Comparison of ENCODE assay signal across 28 cellular contexts in the genomic region with DNA sequence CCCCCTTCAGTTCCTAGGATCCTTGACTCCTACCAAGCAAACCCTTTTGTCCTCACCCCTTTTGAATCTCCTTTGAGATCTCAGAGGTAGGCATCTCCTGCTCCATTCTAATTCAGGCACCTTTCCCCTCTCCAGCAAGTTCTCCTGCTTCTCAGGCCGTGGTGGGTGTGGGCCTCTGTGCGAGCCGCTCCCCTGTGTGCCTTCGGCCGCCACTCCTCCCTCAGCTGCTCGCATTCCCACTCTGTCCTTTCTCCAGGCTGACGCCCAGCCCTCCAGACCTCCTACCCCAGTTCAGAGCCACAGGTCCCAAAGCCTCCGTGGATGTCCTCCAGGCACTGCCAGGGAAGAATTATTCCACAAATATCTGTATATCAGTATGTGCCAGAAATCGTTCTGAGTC.
"Had no signal": no experiment of that assay in that cellular context is flagged by ENCODE, and none has a peak within 500 bp of the region (broad histone marks: within the 10 kb centered on the region; RNA-seq: fewer than 3 reads in every experiment).

No MANE protein-coding gene starts in this region.

- H3K9me3 Mint-ChIP-seq: stimulated activated naive CD8-positive, alpha-beta T cell treated with anti-CD3 and anti-CD28 coated beads, Interleukin-15, amount 100 ng/mL, for 72 hours; stimulated activated naive CD8-positive, alpha-beta T cell treated with anti-CD3 and anti-CD28 coated beads, Interleukin-15, Interleukin-2, amounts not matched to agents 100 ng/mL and 50 ng/mL, for 24 hours had no signal

- ATAC-seq: stimulated activated effector memory CD8-positive, alpha-beta T cell treated with anti-CD3 and anti-CD28 coated beads, Interleukin-12 subunit alpha, Interleukin-12 subunit beta, amount 100 ng/mL, for 72 hours; stimulated activated memory B cell treated with anti-CD40 and anti-IgM and Interleukin-4, amounts not matched to agents 10 μg/mL and 1 μg/mL and 100 μg/mL, for 72 hours; stimulated activated naive B cell treated with anti-CD40 and anti-IgM and Interleukin-4, amounts not matched to agents 10 μg/mL and 1 μg/mL and 100 μg/mL, for 72 hours; stimulated activated naive CD8-positive, alpha-beta T cell treated with anti-CD3 and anti-CD28 coated beads, Interleukin-15, amount 100 ng/mL, for 72 hours; stimulated activated naive CD8-positive, alpha-beta T cell treated with anti-CD3 and anti-CD28 coated beads, Interleukin-15, Interleukin-2, amounts not matched to agents 100 U/mL and 50 U/mL, for 24 hours had no signal

- H3K27ac ChIP-seq: stomach, suprapubic skin, testis, thoracic aorta, thyroid gland, tibial artery, tibial nerve, transverse colon, upper lobe of left lung, upper lobe of right lung, uterus, vagina had no signal

- H3K4me1 ChIP-seq: stomach, suprapubic skin, testis, thyroid gland, tibial artery, tibial nerve, transverse colon, upper lobe of left lung, upper lobe of right lung, uterus, vagina had no signal

- H3K36me3 ChIP-seq: stomach, suprapubic skin, thoracic aorta, thyroid gland, tibial artery, tibial nerve, transverse colon, upper lobe of left lung, upper lobe of right lung, uterus, vagina had no signal

- DNase-seq: stimulated activated CD4-positive, alpha-beta T cell treated with anti-CD3 and anti-CD28 coated beads, Interleukin-2, amount 100 ng/mL, for 48 hours; stimulated activated CD4-positive, alpha-beta T cell treated with anti-CD3 and anti-CD28 coated beads, Interleukin-4, amount 100 ng/mL, for 1 hour; stimulated activated CD4-positive, alpha-beta T cell treated with anti-CD3 and anti-CD28 coated beads, Interleukin-4, amount 100 ng/mL, for 24 hours; stimulated activated CD4-positive, alpha-beta T cell treated with anti-CD3 and anti-CD28 coated beads, Interleukin-4, amount 100 ng/mL, for 4 hours; stimulated activated CD8-positive, alpha-beta memory T cell treated with anti-CD3 and anti-CD28 coated beads, Interleukin-4, amount 100 ng/mL, for 48 hours; stimulated activated naive B cell treated with anti-CD40 and anti-IgM and Interleukin-4, amounts not matched to agents 10 μg/mL and 1 μg/mL and 100 μg/mL, for 72 hours; stimulated activated naive CD4-positive, alpha-beta T cell; stimulated activated naive CD4-positive, alpha-beta T cell treated with Interleukin-2 at 50 U/mL for 16 hours; stimulated activated naive CD8-positive, alpha-beta T cell treated with anti-CD3 and anti-CD28 coated beads, Interleukin-15, amount 100 ng/mL, for 72 hours; stimulated activated naive CD8-positive, alpha-beta T cell treated with anti-CD3 and anti-CD28 coated beads, Interleukin-15, Interleukin-2, amounts not matched to agents 100 U/mL and 50 U/mL, for 24 hours; stomach; substantia nigra; testis; thyroid gland; tibial artery; transverse colon; trophoblast cell; upper lobe of left lung; upper lobe of right lung; uterus had no signal

- H3K27me3 ChIP-seq: stomach, testis, thyroid gland, tibial artery, tibial nerve, transverse colon, upper lobe of left lung, upper lobe of right lung, uterus, vagina had no signal

- H3K4me3 ChIP-seq: stomach, suprapubic skin, testis, thoracic aorta, thyroid gland, tibial artery, tibial nerve, transverse colon, upper lobe of left lung, upper lobe of right lung, uterus, vagina had no signal

- H3K27ac Mint-ChIP-seq: stimulated activated effector memory CD8-positive, alpha-beta T cell treated with anti-CD3 and anti-CD28 coated beads, Interleukin-12 subunit alpha, Interleukin-12 subunit beta, amount 100 ng/mL, for 72 hours; stimulated activated memory B cell treated with anti-CD40 and anti-IgM and Interleukin-4, amounts not matched to agents 10 μg/mL and 1 μg/mL and 100 μg/mL, for 72 hours; stimulated activated naive B cell treated with anti-CD40 and anti-IgM and Interleukin-4, amounts not matched to agents 10 μg/mL and 1 μg/mL and 100 μg/mL, for 72 hours; stimulated activated naive CD8-positive, alpha-beta T cell treated with anti-CD3 and anti-CD28 coated beads, Interleukin-15, amount 100 ng/mL, for 72 hours; stimulated activated naive CD8-positive, alpha-beta T cell treated with anti-CD3 and anti-CD28 coated beads, Interleukin-15, Interleukin-2, amounts not matched to agents 100 ng/mL and 50 ng/mL, for 24 hours; type B pancreatic cell had no signal

- H3K36me3 Mint-ChIP-seq: stimulated activated effector memory CD8-positive, alpha-beta T cell treated with anti-CD3 and anti-CD28 coated beads, Interleukin-12 subunit alpha, Interleukin-12 subunit beta, amount 100 ng/mL, for 72 hours; stimulated activated memory B cell treated with anti-CD40 and anti-IgM and Interleukin-4, amounts not matched to agents 10 μg/mL and 1 μg/mL and 100 μg/mL, for 72 hours; type B pancreatic cell had no signal

- H3K9me3 ChIP-seq: suprapubic skin, testis, thyroid gland, transverse colon, upper lobe of right lung, uterus, vagina had no signal

- H3K4me1 Mint-ChIP-seq: stimulated activated effector memory CD8-positive, alpha-beta T cell treated with anti-CD3 and anti-CD28 coated beads, Interleukin-12 subunit alpha, Interleukin-12 subunit beta, amount 100 ng/mL, for 72 hours; stimulated activated memory B cell treated with anti-CD40 and anti-IgM and Interleukin-4, amounts not matched to agents 10 μg/mL and 1 μg/mL and 100 μg/mL, for 72 hours; stimulated activated naive B cell treated with anti-CD40 and anti-IgM and Interleukin-4, amounts not matched to agents 10 μg/mL and 1 μg/mL and 100 μg/mL, for 72 hours; stimulated activated naive CD8-positive, alpha-beta T cell treated with anti-CD3 and anti-CD28 coated beads, Interleukin-15, amount 100 ng/mL, for 72 hours had no signal

- H3K4me3 Mint-ChIP-seq: stimulated activated effector memory CD8-positive, alpha-beta T cell treated with anti-CD3 and anti-CD28 coated beads, Interleukin-12 subunit alpha, Interleukin-12 subunit beta, amount 100 ng/mL, for 72 hours; stimulated activated memory B cell treated with anti-CD40 and anti-IgM and Interleukin-4, amounts not matched to agents 10 μg/mL and 1 μg/mL and 100 μg/mL, for 72 hours; stimulated activated naive B cell treated with anti-CD40 and anti-IgM and Interleukin-4, amounts not matched to agents 10 μg/mL and 1 μg/mL and 100 μg/mL, for 72 hours; stimulated activated naive CD8-positive, alpha-beta T cell treated with anti-CD3 and anti-CD28 coated beads, Interleukin-15, amount 100 ng/mL, for 72 hours; stimulated activated naive CD8-positive, alpha-beta T cell treated with anti-CD3 and anti-CD28 coated beads, Interleukin-15, Interleukin-2, amounts not matched to agents 100 ng/mL and 50 ng/mL, for 24 hours; type B pancreatic cell had no signal

- H3K27me3 Mint-ChIP-seq: stimulated activated memory B cell treated with anti-CD40 and anti-IgM and Interleukin-4, amounts not matched to agents 10 μg/mL and 1 μg/mL and 100 μg/mL, for 72 hours had no signal
